Comparison of ENCODE assay signal across 1 cellular context in the genomic region with DNA sequence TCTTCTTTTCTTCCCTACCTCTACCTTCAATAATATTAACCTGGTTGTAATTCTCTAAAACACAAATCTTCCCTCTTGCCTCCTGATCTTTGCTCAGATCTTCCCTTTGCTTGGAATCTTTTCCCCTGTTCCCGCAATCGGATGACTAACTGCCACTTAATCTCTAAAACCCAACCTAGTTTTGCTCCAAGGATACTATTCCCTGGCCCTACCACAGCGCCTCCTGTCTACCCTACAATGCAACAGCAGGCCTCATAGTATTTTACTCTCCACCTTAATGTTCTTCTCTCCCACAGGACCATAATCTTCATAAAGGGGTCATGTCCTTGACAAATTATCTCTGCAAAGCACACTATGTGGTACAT.
TF ChIP-seq lines count a peak whose summit lies in the region.

No MANE protein-coding gene starts in this region.

TF ChIP-seq in HepG2, 621 proteins besides CTCF, POLR2A, EP300 and RAD21 (continued from another document):
- no peak for TF ChIP-seq NFAT5 (CRISPR knock-in tag; IDR thresholded peaks at IDR 0.05)
- TF ChIP-seq HOXD1 (CRISPR knock-in tag; IDR thresholded peaks at IDR 0.05): no peak
- TF ChIP-seq BATF2 (CRISPR knock-in tag; IDR thresholded peaks at IDR 0.05): no peak
